ENCODE assay signal across 17 cellular contexts in the genomic region with DNA sequence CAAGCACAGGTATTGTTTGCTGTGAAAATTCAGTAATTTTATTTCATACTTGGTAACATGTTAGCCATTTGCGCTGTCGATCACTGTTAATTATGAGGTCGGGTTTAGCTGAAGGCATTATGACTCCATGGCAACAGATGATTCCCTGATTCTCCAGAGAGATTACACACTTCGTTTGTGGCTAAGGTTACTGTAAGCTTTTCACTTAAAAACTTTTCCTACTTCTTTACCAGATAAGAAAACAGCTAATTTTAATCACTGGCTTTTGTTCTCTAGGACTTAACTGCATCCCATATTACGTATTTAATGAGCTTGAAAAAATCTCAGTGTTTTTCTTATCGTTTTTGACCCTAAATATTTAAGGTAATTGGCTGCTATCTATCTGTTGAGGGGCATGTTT. TPM values are rescaled to one million over a fixed set of nuclear protein-coding genes. Genes with fewer than 3 reads are reported as not detected.
DNase-seq lines count a peak whose midpoint lies in the region; ATAC-seq, FAIRE-seq and TF ChIP-seq lines count a peak whose summit lies in the region.
"Had no signal": no experiment of that assay in that cellular context is flagged by ENCODE, and none has a peak within 500 bp of the region (broad histone marks: within the 10 kb centered on the region; RNA-seq: fewer than 3 reads in every experiment).

No MANE protein-coding gene starts in this region.

- no peak overlapping the region for H3K14ac ChIP-seq in IMR-90 (replicated peaks; ENCODE audit: low read depth, low read length)

- H3K27me3 ChIP-seq in IMR-90 (ENCODE audit: control insufficient read depth, insufficient read depth, low read length) (no peaks in the 10 kb centered on the region), keratinocyte (ENCODE audit: control insufficient read depth, extremely low read depth, insufficient read depth, low read length) (no peaks in the 10 kb centered on the region)
- H3K27me3 ChIP-seq: adrenal gland, BLaER1 had no signal

- H3K36me3 ChIP-seq in IMR-90 (ENCODE audit: control insufficient read depth, insufficient read depth, low read length), result no peaks in the 10 kb centered on the region
- H3K36me3 ChIP-seq in keratinocyte (ENCODE audit: control insufficient read depth in 2 of 2, extremely low read depth in 1 of 2, insufficient read depth in 2 of 2, low read length in 2 of 2), result no peaks in the 10 kb centered on the region
- H3K36me3 ChIP-seq: adrenal gland had no signal

- H3K4me2 ChIP-seq in IMR-90 (ENCODE audit: low read depth, low read length) (no peak overlapping the region), keratinocyte (ENCODE audit: control insufficient read depth, extremely low read depth, insufficient read depth, low read depth, low read length) (peak overlapping the region; percentile 94)

- no peak for TF ChIP-seq POLR2A in IMR-90 (IDR thresholded peaks at IDR 0.05; ENCODE audit: low read depth, low read length)

- TF ChIP-seq CTCF in IMR-90 (conservative IDR thresholded peaks at IDR 0.05; ENCODE audit: low read depth, low read length) (no peak), keratinocyte (optimal IDR thresholded peaks at IDR 0.05 in 1 of 3, IDR thresholded peaks at IDR 0.05 in 1 of 3, conservative IDR thresholded peaks at IDR 0.05 in 1 of 3; ENCODE audit: extremely low read depth in 1 of 3, insufficient read depth in 2 of 3, low read length in 3 of 3) (no peak)

- H4K91ac ChIP-seq in IMR-90 (ENCODE audit: insufficient read depth, low read depth, low read length), result no peak overlapping the region

- TF ChIP-seq RAD21 in IMR-90 (IDR thresholded peaks at IDR 0.05; ENCODE audit: low read length), result no peak

- no peak overlapping the region for H4K5ac ChIP-seq in IMR-90 (ENCODE audit: low read depth, low read length)

- no peaks in the 10 kb centered on the region for H4K20me1 ChIP-seq in IMR-90 (ENCODE audit: insufficient read depth, low read length)
- no peaks in the 10 kb centered on the region for H4K20me1 ChIP-seq in keratinocyte (ENCODE audit: control insufficient read depth, extremely low read depth, insufficient read depth, low read length)
- H4K20me1 ChIP-seq: BLaER1 had no signal

- no peak overlapping the region for H4K8ac ChIP-seq in IMR-90 (ENCODE audit: low read depth in 2 of 2, low read length in 2 of 2)

- BruUV-seq in IMR-90 (replicated peaks; lab: Mats Ljungman, UMichigan), result no TSS peak

- H2AK9ac ChIP-seq in IMR-90 (replicated peaks; ENCODE audit: low read depth, low read length, poor library complexity), result no peak overlapping the region

- CTCF ChIA-PET in IMR-90 (lab: Yijun Ruan, JAX), result no interaction called here

- H2AFZ ChIP-seq in IMR-90 (replicated peaks; ENCODE audit: low read length, poor library complexity), result no peak overlapping the region
- peak overlapping the region; percentile 18 for H2AFZ ChIP-seq in keratinocyte (ENCODE audit: control insufficient read depth, low read length)

- peaks cover 16 to 35% of the 10 kb centered on the region in 2 experiments for H3K79me1 ChIP-seq in IMR-90 (ENCODE audit: low read depth in 1 of 2, low read length in 2 of 2)

- no peak overlapping the region for H3K4ac ChIP-seq in IMR-90 (ENCODE audit: low read depth, low read length)

- H2BK120ac ChIP-seq in IMR-90 (ENCODE audit: low read depth, low read length), result no peak overlapping the region

- peak; percentile 64 for DNase-seq in COLO829 (ENCODE audit: low spot score)
- no peak for DNase-seq in IMR-90
- DNase-seq in SK-MEL-5 (ENCODE audit: low read depth, low spot score), result peak; percentile 11
- DNase-seq in keratinocyte (ENCODE audit: low read depth, low spot score), result no peak
- no peak for DNase-seq in sciatic nerve (ENCODE audit: low spot score)
- no peak for DNase-seq in NCI-H2107 (lab: John Stamatoyannopoulos, UW)
- DNase-seq in activated T-cell treated with anti-CD3 and anti-CD28 coated beads for 4 hours, result no peak
- DNase-seq in ecto neural progenitor cell (ENCODE audit: low spot score), result no peak
- DNase-seq: adrenal gland, cortex of kidney, H9, left colon, NCI-H1930, occipital lobe had no signal

- peaks cover 75% of the 10 kb centered on the region for H3K79me2 ChIP-seq in keratinocyte (ENCODE audit: control insufficient read depth, insufficient read depth, low read length)

- H3K4me1 ChIP-seq in IMR-90 (ENCODE audit: control insufficient read depth, insufficient read depth, low read length) (no peaks in the 10 kb centered on the region), keratinocyte (ENCODE audit: control insufficient read depth, extremely low read depth, insufficient read depth, low read length) (peaks cover 33% of the 10 kb centered on the region)

- no peak overlapping the region for H2AK5ac ChIP-seq in IMR-90 (ENCODE audit: low read depth, low read length)

- H3K23ac ChIP-seq in IMR-90 (ENCODE audit: low read depth, low read length), result no peak overlapping the region

- in situ Hi-C loops in IMR-90 (cut with MboI; ENCODE audit: low sequenced_read_pairs), result no loop called here
- in situ Hi-C loops in SK-MEL-5 (cut with HindIII; ENCODE audit: low pct_unique_long_range_greater_than_20kb, low sequenced_read_pairs), result no loop called here

- dilution Hi-C loops in IMR-90 (cut with HindIII; ENCODE audit: low sequenced_read_pairs, unreplicated experiment) (no loop called here), keratinocyte (cut with MboI; ENCODE audit: extremely low pct_ligation_motif_present, low sequenced_read_pairs) (no loop called here)

- H3K9ac ChIP-seq in IMR-90 (ENCODE audit: low read depth, low read length) (no peak overlapping the region), keratinocyte (ENCODE audit: control insufficient read depth, extremely low read depth, insufficient read depth, low read length) (peak overlapping the region; percentile 61)
- H3K9ac ChIP-seq: BLaER1 had no signal

- no peak overlapping the region for H2BK5ac ChIP-seq in IMR-90 (ENCODE audit: low read depth, low read length, poor library complexity, severe bottlenecking)

- no CpG with 5 or more reads among the region's 6 CpGs for WGBS in IMR-90 (ENCODE audit: extremely low coverage in 2 of 2, insufficient read length in 1 of 2), 2 experiments

- H3K9me1 ChIP-seq in IMR-90 (ENCODE audit: insufficient read depth, low read length) (no peaks in the 10 kb centered on the region), keratinocyte (ENCODE audit: control insufficient read depth, extremely low read depth, insufficient read depth, low read length) (no peaks in the 10 kb centered on the region)

- no peak overlapping the region for H3K56ac ChIP-seq in IMR-90 (ENCODE audit: extremely low read depth, insufficient read depth, low read length)

- intact Hi-C loops in IMR-90 (cut with micrococcal nuclease), result no loop called here
- intact Hi-C loops in sciatic nerve (cut with DNase I), result no loop called here

- ATAC-seq in IMR-90 (ENCODE audit: low read depth) (no peak), sciatic nerve (no peak)
- ATAC-seq: left colon, Right ventricle myocardium inferior had no signal

- H3K18ac ChIP-seq in IMR-90 (ENCODE audit: low read depth, low read length), result no peak overlapping the region

- H3K27ac ChIP-seq in IMR-90 (ENCODE audit: insufficient read depth, low read length) (no peak overlapping the region), keratinocyte (ENCODE audit: control insufficient read depth, insufficient read depth, low read length) (peak overlapping the region; percentile 67)
- H3K27ac ChIP-seq: adrenal gland, BLaER1 had no signal

- POLR2A ChIA-PET in IMR-90 (lab: Charles Lee; ENCODE audit: unreplicated experiment), result no interaction called here

- H2BK15ac ChIP-seq in IMR-90 (ENCODE audit: low read depth, low read length), result no peak overlapping the region

- H2BK20ac ChIP-seq in IMR-90 (ENCODE audit: low read depth, low read length), result no peak overlapping the region

- H3K4me3 ChIP-seq in IMR-90 (ENCODE audit: insufficient read depth, low read depth, low read length), result no peak overlapping the region
- H3K4me3 ChIP-seq in keratinocyte (ENCODE audit: control insufficient read depth in 2 of 3, extremely low read depth in 1 of 3, insufficient read depth in 2 of 3, low read depth in 1 of 3, low read length in 3 of 3), result peak overlapping the region; percentile 4 to 95 (median 89)
- H3K4me3 ChIP-seq: adrenal gland, BLaER1 had no signal

- FAIRE-seq in keratinocyte (lab: Jason Lieb, UNC), result peak; percentile 73
- FAIRE-seq: HTR-8/SVneo had no signal

- H3K9me3 ChIP-seq in IMR-90 (ENCODE audit: control insufficient read depth, insufficient read depth, low read length) (no peaks in the 10 kb centered on the region), keratinocyte (ENCODE audit: control insufficient read depth, low read depth, low read length) (no peaks in the 10 kb centered on the region)
- H3K9me3 ChIP-seq: adrenal gland, BLaER1 had no signal

RNA-seq across cellular contexts. Expression of a gene that starts 2.1 kb away (rescaled TPM):
- total RNA-seq in IMR-90 (2012; rRNA removed) (16.7 and 20.3 TPM in 2 replicates), sciatic nerve (7.4 TPM)
- polyA plus RNA-seq in IMR-90 (2012; rRNA removed) (4.1 and 5.2 TPM in 2 replicates), keratinocyte (13.8 to 23.2 TPM (median 16.8 TPM) in 3 replicates)
- 0.90 and 1.7 TPM in 2 replicates for polyA plus RNA-seq in IMR-90 (2012; cell fraction: cytosol; rRNA removed)
- polyA plus RNA-seq in IMR-90 (2012; cell fraction: nucleus; rRNA removed; ENCODE audit: low replicate concordance), result 1.7 and 4.0 TPM in 2 replicates
- 11.5 and 12.2 TPM in 2 replicates for total RNA-seq in SK-MEL-5 (2014; rRNA removed; shearing (Covaris generic))
- 7.6 and 13.3 TPM in 2 replicates for polyA plus RNA-seq in SK-MEL-5 (2015; cell fraction: cytosol; rRNA removed)
- polyA plus RNA-seq in SK-MEL-5 (2015; cell fraction: nucleus; rRNA removed), result 5.5 and 11.4 TPM in 2 replicates
- 2.3 TPM for polyA plus RNA-seq in keratinocyte (2011; ENCODE audit: low read depth)
- 10.2 and 24.0 TPM in 2 replicates for polyA plus RNA-seq in keratinocyte (2011; cell fraction: cytosol; rRNA removed)
- 14.7 and 19.3 TPM in 2 replicates for polyA plus RNA-seq in keratinocyte (2011; cell fraction: nucleus; rRNA removed)
- polyA plus RNA-seq in keratinocyte (2012; ENCODE audit: low replicate concordance), result 3.2 and 8.4 TPM in 2 replicates
- polyA minus RNA-seq in keratinocyte, result 5.4 to 25.1 TPM (median 15.7 TPM) in 3 replicates
- polyA minus RNA-seq in keratinocyte (2011; cell fraction: cytosol; rRNA and poly(A)+ RNA removed), result 13.8 TPM
- polyA minus RNA-seq in keratinocyte (2011; cell fraction: nucleus; rRNA and poly(A)+ RNA removed), result 17.7 and 29.1 TPM in 2 replicates

RNA-seq across cellular contexts. Expression of a gene that starts 2.2 kb away (rescaled TPM):
- total RNA-seq in IMR-90 (2012; rRNA removed) (30.8 and 36.0 TPM in 2 replicates), sciatic nerve (19.1 TPM)
- polyA plus RNA-seq in IMR-90 (2012; rRNA removed) (27.5 and 27.7 TPM in 2 replicates), keratinocyte (37.1 to 39.8 TPM (median 38.3 TPM) in 3 replicates)
- polyA plus RNA-seq in IMR-90 (2012; cell fraction: cytosol; rRNA removed), result 8.3 and 14.9 TPM in 2 replicates
- 5.6 and 28.1 TPM in 2 replicates for polyA plus RNA-seq in IMR-90 (2012; cell fraction: nucleus; rRNA removed; ENCODE audit: low replicate concordance)
- total RNA-seq in SK-MEL-5 (2014; rRNA removed; shearing (Covaris generic)), result 15.2 and 23.2 TPM in 2 replicates
- 19.5 and 20.4 TPM in 2 replicates for polyA plus RNA-seq in SK-MEL-5 (2015; cell fraction: cytosol; rRNA removed)
- polyA plus RNA-seq in SK-MEL-5 (2015; cell fraction: nucleus; rRNA removed), result 21.2 and 59.0 TPM in 2 replicates
- polyA plus RNA-seq in keratinocyte (2011; ENCODE audit: low read depth), result 6.9 TPM
- 32.7 and 61.2 TPM in 2 replicates for polyA plus RNA-seq in keratinocyte (2011; cell fraction: cytosol; rRNA removed)
- 30.7 and 36.7 TPM in 2 replicates for polyA plus RNA-seq in keratinocyte (2011; cell fraction: nucleus; rRNA removed)
- polyA plus RNA-seq in keratinocyte (2012; ENCODE audit: low replicate concordance), result 24.8 and 26.7 TPM in 2 replicates
- polyA minus RNA-seq in keratinocyte, result 15.1 to 29.9 TPM (median 26.2 TPM) in 3 replicates
- polyA minus RNA-seq in keratinocyte (2011; cell fraction: cytosol; rRNA and poly(A)+ RNA removed), result 19.4 TPM
- polyA minus RNA-seq in keratinocyte (2011; cell fraction: nucleus; rRNA and poly(A)+ RNA removed), result 9.4 and 15.5 TPM in 2 replicates

Comparison
In these comparisons a context has a peak if more than half of its experiments do, and no peak if none do; other contexts are left out.
1. DNase-seq: peak in COLO829 (single experiment) and SK-MEL-5 (single experiment); none in IMR-90 (single experiment), keratinocyte (single experiment), sciatic nerve (single experiment), NCI-H2107 (single experiment), activated T-cell treated with anti-CD3 and anti-CD28 coated beads for 4 hours (single experiment) and ecto neural progenitor cell (single experiment).